ENCODE assay signal across 8 cellular contexts in genomic region chr6:43509142-43509983, GRCh38. TPM values are rescaled to one million over a fixed set of nuclear protein-coding genes. Genes with fewer than 3 reads are reported as not detected.
A peak's percentile ranks its signal among the peaks of the same experiment; 100 is the strongest.
DNase-seq lines count a peak whose midpoint lies in the region; TF ChIP-seq lines count a peak whose summit lies in the region.

No MANE protein-coding gene starts in this region.

- intact Hi-C loops in A673 (cut with micrococcal nuclease; ENCODE audit: unreplicated experiment) (loop anchor here (10.0 kb wide), 1 partner anchor 245 kb away; no protein-coding TSS in a partner anchor), spleen (cut with DNase I; ENCODE audit: low total_unique reads) (loop anchor here (5.0 kb wide), 2 partner anchors 57 to 247 kb away; no protein-coding TSS in a partner anchor)

- no peak for TF ChIP-seq CTCF in A673 (conservative IDR thresholded peaks at IDR 0.05; ENCODE audit: low read depth, low read length)
- TF ChIP-seq CTCF in spleen (IDR thresholded peaks at IDR 0.05 in 8 of 11, conservative IDR thresholded peaks at IDR 0.05 in 3 of 11), result no peak

- H3K27me3 Mint-ChIP-seq in activated CD4-positive, alpha-beta memory T cell treated with anti-CD3 and anti-CD28 coated beads, Interleukin-2, amount 10 ng/mL, durations not matched to agents 7 days and 5 days, result peaks cover 17% of the 10 kb centered on the region

- H3K4me3 Mint-ChIP-seq in activated CD4-positive, alpha-beta memory T cell treated with anti-CD3 and anti-CD28 coated beads, Interleukin-2, amount 10 ng/mL, durations not matched to agents 7 days and 5 days, result peak overlapping the region; percentile 79

- H3K4me3 ChIP-seq in A673 (ENCODE audit: low read depth, low read length, poor library complexity, severe bottlenecking) (peak overlapping the region; percentile 78), H7 (ENCODE audit: insufficient read depth, low read depth, low read length) (peak overlapping the region; percentile 66), iPS-11a (ENCODE audit: low read depth, low read length) (peak overlapping the region; percentile 39), spleen (peak overlapping the region; percentile 67 to 86 (median 80))

- DNase-seq in A673 (ENCODE audit: low spot score) (no peak), H7 (peak; percentile 77), spleen (no peak), NCI-H1694 (lab: John Stamatoyannopoulos, UW) (no peak), cerebellar nuclear complex (lab: John Stamatoyannopoulos, UW) (no peak), NCI-H2029 (lab: John Stamatoyannopoulos, UW) (no peak)
- no peak for DNase-seq in activated CD4-positive, alpha-beta memory T cell treated with anti-CD3 and anti-CD28 coated beads, Interleukin-2, amount 10 ng/mL, durations not matched to agents 7 days and 5 days

- peaks cover 34% of the 10 kb centered on the region for H3K36me3 Mint-ChIP-seq in activated CD4-positive, alpha-beta memory T cell treated with anti-CD3 and anti-CD28 coated beads, Interleukin-2, amount 10 ng/mL, durations not matched to agents 7 days and 5 days (ENCODE audit: low read depth)

- POLR2A ChIA-PET in A673 (lab: Charles Lee; ENCODE audit: low non-redundant PET), result no interaction called here
- POLR2A ChIA-PET in activated CD4-positive, alpha-beta memory T cell treated with anti-CD3 and anti-CD28 coated beads, Interleukin-2, amount 10 ng/mL, durations not matched to agents 7 days and 5 days (lab: Charles Lee), result interaction anchor here (0.6 to 1.6 kb wide), 4 partner anchors 10 to 530 kb away, joined by 3 to 7 read pairs (median 4); partner anchors contain the start of gene PEX6

- H3K27ac Mint-ChIP-seq in activated CD4-positive, alpha-beta memory T cell treated with anti-CD3 and anti-CD28 coated beads, Interleukin-2, amount 10 ng/mL, durations not matched to agents 7 days and 5 days, result peak overlapping the region; percentile 66

- no peak for TF ChIP-seq POLR2A in spleen (IDR thresholded peaks at IDR 0.05)

- H3K27me3 ChIP-seq in A673 (replicated peaks; ENCODE audit: insufficient read depth, low read depth, low read length, poor library complexity), result no peaks in the 10 kb centered on the region
- peaks cover 26% of the 10 kb centered on the region for H3K27me3 ChIP-seq in H7 (ENCODE audit: control insufficient read depth, insufficient read depth, low read length)
- H3K27me3 ChIP-seq in spleen (replicated peaks in 1 of 7), result peaks cover 3 to 31% (median 10%) of the 10 kb centered on the region in 7 donors

- peaks cover 23% of the 10 kb centered on the region for H3K4me1 Mint-ChIP-seq in activated CD4-positive, alpha-beta memory T cell treated with anti-CD3 and anti-CD28 coated beads, Interleukin-2, amount 10 ng/mL, durations not matched to agents 7 days and 5 days

- WGBS in spleen, 5 donors, result 9 to 28% (median 12%) methylated on average over 22 to 69 of the region's 69 CpGs

- H3K36me3 ChIP-seq in A673 (ENCODE audit: insufficient read depth, low read length, poor library complexity, severe bottlenecking) (peaks cover 37% of the 10 kb centered on the region), H7 (replicated peaks; ENCODE audit: control insufficient read depth, insufficient read depth, low read length) (peaks cover 19% of the 10 kb centered on the region), spleen (peaks cover 5 to 54% (median 46%) of the 10 kb centered on the region in 6 donors)

- H3K27ac ChIP-seq in A673 (ENCODE audit: low read depth, low read length, poor library complexity, severe bottlenecking), result no peak overlapping the region
- H3K27ac ChIP-seq in spleen, result peak overlapping the region in 4 of 8 donors; percentile 64 to 78 (median 71)

- no TSS peak for BruUV-seq in A673 (replicated peaks; lab: Mats Ljungman, UMichigan)

- H3K9me3 ChIP-seq in A673 (ENCODE audit: low read depth, low read length, poor library complexity, severe bottlenecking), result no peaks in the 10 kb centered on the region
- no peaks in the 10 kb centered on the region for H3K9me3 ChIP-seq in spleen

- H3K4me1 ChIP-seq in A673 (ENCODE audit: insufficient read depth, low read length, poor library complexity, severe bottlenecking) (no peaks in the 10 kb centered on the region), spleen (peaks cover 21 to 90% (median 47%) of the 10 kb centered on the region in 6 donors)

- no peaks in the 10 kb centered on the region for H3K9me3 Mint-ChIP-seq in activated CD4-positive, alpha-beta memory T cell treated with anti-CD3 and anti-CD28 coated beads, Interleukin-2, amount 10 ng/mL, durations not matched to agents 7 days and 5 days

- CTCF ChIA-PET in A673 (lab: Charles Lee), result interaction anchor here (0.7 to 1.0 kb wide), 3 partner anchors 17 to 54 kb away, joined by 4 to 5 read pairs (median 5); partner anchors contain the start of gene DLK2
- CTCF ChIA-PET in activated CD4-positive, alpha-beta memory T cell treated with anti-CD3 and anti-CD28 coated beads, Interleukin-2, amount 10 ng/mL, durations not matched to agents 7 days and 5 days (lab: Charles Lee), result interaction anchor here (1.0 to 4.1 kb wide), 6 partner anchors 13 to 280 kb away, joined by 3 to 62 read pairs (median 3); partner anchors contain the start of genes DLK2, DNPH1 and ZNF318

RNA-seq across cellular contexts. Expression of gene LRRC73, which starts 0.8 kb away (rescaled TPM):
- 0.58 and 0.94 TPM in 2 replicates for total RNA-seq in A673 (2021)
- total RNA-seq in H7 (2014; rRNA removed; shearing (Covaris generic)), result 0.26 TPM in 1 of 2 replicates, not detected in the other
- under 1 TPM; 0.23 to 0.25 TPM for total RNA-seq in activated CD4-positive, alpha-beta memory T cell treated with anti-CD3 and anti-CD28 coated beads, Interleukin-2, amount 10 ng/mL, durations not matched to agents 7 days and 5 days
- 1 to 10 TPM in 2 of 7 donors, under 1 TPM in 5; 0.54 to 1.3 (median 0.76) TPM for total RNA-seq in spleen
- polyA plus RNA-seq in spleen, result under 1 TPM; 0.11 to 0.19 (median 0.11) TPM

RNA-seq across cellular contexts. Expression of gene YIPF3, which starts 7.4 kb away (rescaled TPM):
- total RNA-seq in A673 (2021) (75.1 and 84.2 TPM in 2 replicates), spleen (10 to 100 TPM; 57.0 to 80.1 (median 71.1) TPM)
- 92.9 and 102 TPM in 2 replicates for total RNA-seq in H7 (2014; rRNA removed; shearing (Covaris generic))
- total RNA-seq in activated CD4-positive, alpha-beta memory T cell treated with anti-CD3 and anti-CD28 coated beads, Interleukin-2, amount 10 ng/mL, durations not matched to agents 7 days and 5 days, result 10 to 100 TPM; 71.5 to 77.4 TPM
- polyA plus RNA-seq in spleen, result 10 to 100 TPM; 38.0 to 49.9 (median 38.4) TPM

RNA-seq across cellular contexts. Expression of gene POLR1C, which starts 7.5 kb away (rescaled TPM):
- 64.1 and 75.4 TPM in 2 replicates for total RNA-seq in A673 (2021)
- 40.3 and 40.8 TPM in 2 replicates for total RNA-seq in H7 (2014; rRNA removed; shearing (Covaris generic))
- 10 to 100 TPM; 24.1 to 24.3 TPM for total RNA-seq in activated CD4-positive, alpha-beta memory T cell treated with anti-CD3 and anti-CD28 coated beads, Interleukin-2, amount 10 ng/mL, durations not matched to agents 7 days and 5 days
- total RNA-seq in spleen, result 10 to 100 TPM; 24.1 to 32.6 (median 28.1) TPM
- polyA plus RNA-seq in spleen, result 10 to 100 TPM; 27.9 to 30.1 (median 29.1) TPM

RNA-seq across cellular contexts. Expression of gene TJAP1, which starts 32.0 kb away (rescaled TPM):
- total RNA-seq in A673 (2021), result 39.1 and 46.0 TPM in 2 replicates
- total RNA-seq in H7 (2014; rRNA removed; shearing (Covaris generic)), result 25.3 and 25.5 TPM in 2 replicates
- total RNA-seq in activated CD4-positive, alpha-beta memory T cell treated with anti-CD3 and anti-CD28 coated beads, Interleukin-2, amount 10 ng/mL, durations not matched to agents 7 days and 5 days, result 10 to 100 TPM; 34.7 to 36.6 TPM
- total RNA-seq in spleen, result 10 to 100 TPM; 32.1 to 40.0 (median 37.7) TPM
- polyA plus RNA-seq in spleen, result 10 to 100 TPM; 13.5 to 32.1 (median 27.4) TPM

RNA-seq across cellular contexts. Expression of gene DLK2, which starts 54.0 kb away (rescaled TPM):
- total RNA-seq in A673 (2021) (0.37 and 0.67 TPM in 2 replicates), spleen (under 1 TPM in 5 of 7 donors, not detected in 2; 0.38 to 0.68 (median 0.54) TPM)
- 0.33 and 0.42 TPM in 2 replicates for total RNA-seq in H7 (2014; rRNA removed; shearing (Covaris generic))
- under 1 TPM; 0.18 to 0.50 TPM for total RNA-seq in activated CD4-positive, alpha-beta memory T cell treated with anti-CD3 and anti-CD28 coated beads, Interleukin-2, amount 10 ng/mL, durations not matched to agents 7 days and 5 days
- under 1 TPM; 0.12 to 0.26 (median 0.17) TPM for polyA plus RNA-seq in spleen
